In the genomic region with DNA sequence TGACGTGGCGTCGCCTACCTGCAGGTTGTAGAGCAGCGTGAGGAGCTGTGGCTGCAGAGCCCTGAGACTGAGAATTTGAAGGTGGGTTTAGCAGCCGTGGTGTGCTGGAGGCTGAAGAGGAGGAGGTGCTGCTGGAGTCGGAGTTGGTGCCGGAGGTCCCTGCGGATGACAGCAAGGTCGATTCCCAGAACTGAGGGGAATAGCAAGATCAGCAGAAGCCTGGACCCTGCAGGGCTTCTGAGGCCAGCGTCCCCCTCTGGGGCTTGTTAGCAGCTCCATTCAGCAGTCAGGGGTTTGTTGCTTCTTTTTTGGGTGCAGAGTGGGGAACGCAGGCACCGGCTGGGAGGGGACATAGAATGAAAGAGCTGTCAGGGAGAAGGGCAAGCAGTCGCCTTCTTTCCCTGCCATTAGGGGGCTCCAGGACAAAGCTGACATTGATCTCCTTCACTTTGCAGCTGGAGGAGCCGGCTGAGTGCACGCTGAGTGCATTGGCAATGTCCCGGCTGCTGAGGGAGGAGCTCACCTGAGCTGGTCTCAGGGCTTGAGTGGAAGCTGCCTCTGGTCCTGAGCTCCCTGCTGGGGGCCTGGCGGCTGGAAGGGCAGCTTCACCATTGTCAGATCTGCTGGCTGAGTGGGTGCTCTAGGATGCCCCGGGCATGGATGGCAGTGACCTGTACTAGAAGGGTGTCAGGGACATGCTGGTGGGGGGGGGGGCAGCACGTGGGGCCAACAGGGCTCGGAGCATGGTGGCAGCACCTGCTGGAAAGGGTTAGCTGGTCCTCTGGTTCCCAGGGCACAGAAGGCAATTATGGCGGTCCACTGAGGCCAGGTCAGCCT, we compare ENCODE assay signal across 8 cellular contexts. TPM values are rescaled to one million over a fixed set of nuclear protein-coding genes. Genes with fewer than 3 reads are reported as not detected.
A peak's percentile ranks its signal among the peaks of the same experiment; 100 is the strongest.
DNase-seq lines count a peak whose midpoint lies in the region; TF ChIP-seq lines count a peak whose summit lies in the region.
"Had no signal": no experiment of that assay in that cellular context is flagged by ENCODE, and none has a peak within 500 bp of the region (broad histone marks: within the 10 kb centered on the region; RNA-seq: fewer than 3 reads in every experiment).

No MANE protein-coding gene starts in this region.

- H3K27me3 ChIP-seq in osteoblast (ENCODE audit: insufficient read depth, low read length), result peaks cover 19% of the 10 kb centered on the region
- H3K27me3 ChIP-seq: ascending aorta had no signal

- H3K9me3 Mint-ChIP-seq in activated naive CD4-positive, alpha-beta T cell treated with anti-CD3 and anti-CD28 coated beads for 36 hours, result no peaks in the 10 kb centered on the region

- H3K4me1 ChIP-seq in osteoblast (ENCODE audit: insufficient read depth, low read length), result no peaks in the 10 kb centered on the region
- H3K4me1 ChIP-seq: ascending aorta had no signal

- peaks cover 14% of the 10 kb centered on the region for H3K4me1 Mint-ChIP-seq in activated naive CD4-positive, alpha-beta T cell treated with anti-CD3 and anti-CD28 coated beads for 36 hours (ENCODE audit: low read depth)

- H3K27ac ChIP-seq in osteoblast (ENCODE audit: low read depth, low read length), result no peak overlapping the region
- H3K27ac ChIP-seq: ascending aorta had no signal

- DNase-seq in GM10266 (ENCODE audit: extremely low spot score) (peak; percentile 40), MV-4-11 (lab: John Stamatoyannopoulos, UW) (peak; percentile 11), astrocyte of the spinal cord (ENCODE audit: low read depth, low spot score) (no peak), osteoblast (ENCODE audit: insufficient read length, low spot score, missing footprints) (peak; percentile 78), NCI-H446 treated with DMSO at 0.1 percent for 48 hours (lab: John Stamatoyannopoulos, UW) (no peak)
- no peak for DNase-seq in activated naive CD4-positive, alpha-beta T cell treated with anti-CD3 and anti-CD28 coated beads for 36 hours
- no peak for DNase-seq in activated naive CD4-positive, alpha-beta T cell treated with anti-CD3 and anti-CD28 coated beads, Interleukin-2, amount 50 U/mL, for 16 hours

- no peaks in the 10 kb centered on the region for H4K20me1 ChIP-seq in osteoblast (ENCODE audit: insufficient read depth, low read length)

- no peak overlapping the region for H3K4me2 ChIP-seq in osteoblast (ENCODE audit: insufficient read depth, low read length)

- TF ChIP-seq CTCF in GM10266 (IDR thresholded peaks at IDR 0.05; ENCODE audit: control insufficient read depth, insufficient read depth, low read depth, missing control alignments) (peak; percentile 26), astrocyte of the spinal cord (IDR thresholded peaks at IDR 0.05; ENCODE audit: low read depth, low read length) (peak; percentile 28), osteoblast (IDR thresholded peaks at IDR 0.05; ENCODE audit: extremely low read depth, low read depth, low read length) (peak; percentile 29)

- in situ Hi-C loops in astrocyte of the spinal cord (cut with HindIII; ENCODE audit: low sequenced_read_pairs), result no loop called here

- H3K4me3 Mint-ChIP-seq in activated naive CD4-positive, alpha-beta T cell treated with anti-CD3 and anti-CD28 coated beads for 36 hours, result no peak overlapping the region

- peaks cover 22% of the 10 kb centered on the region for H3K27me3 Mint-ChIP-seq in activated naive CD4-positive, alpha-beta T cell treated with anti-CD3 and anti-CD28 coated beads for 36 hours (ENCODE audit: low read depth)

- no peak overlapping the region for H3K27ac Mint-ChIP-seq in activated naive CD4-positive, alpha-beta T cell treated with anti-CD3 and anti-CD28 coated beads for 36 hours

- H3K4me3 ChIP-seq in astrocyte of the spinal cord (ENCODE audit: low read depth, low read length) (no peak overlapping the region), osteoblast (ENCODE audit: insufficient read depth, low read length) (no peak overlapping the region)
- H3K4me3 ChIP-seq: ascending aorta had no signal

- H3K36me3 Mint-ChIP-seq in activated naive CD4-positive, alpha-beta T cell treated with anti-CD3 and anti-CD28 coated beads for 36 hours (ENCODE audit: low read depth), result no peaks in the 10 kb centered on the region

- H2AFZ ChIP-seq in osteoblast (ENCODE audit: low read length), result no peak overlapping the region

- no peaks in the 10 kb centered on the region for H3K9me3 ChIP-seq in osteoblast (ENCODE audit: low read depth, low read length)
- H3K9me3 ChIP-seq: ascending aorta had no signal

- no peaks in the 10 kb centered on the region for H3K79me2 ChIP-seq in osteoblast (ENCODE audit: insufficient read depth, low read length)

- CTCF ChIA-PET in activated naive CD4-positive, alpha-beta T cell treated with anti-CD3 and anti-CD28 coated beads for 36 hours (lab: Charles Lee), result interaction anchor here (2.2 to 4.1 kb wide), 5 partner anchors 11 to 298 kb away, joined by 13 to 29 read pairs (median 16); no protein-coding TSS in a partner anchor

- intact Hi-C loops in activated naive CD4-positive, alpha-beta T cell treated with anti-CD3 and anti-CD28 coated beads for 36 hours (cut with micrococcal nuclease), result loop anchor here (5.0 kb wide), 1 partner anchor 49 kb away; no protein-coding TSS in a partner anchor

- H3K36me3 ChIP-seq in osteoblast (ENCODE audit: insufficient read depth, low read length), result no peaks in the 10 kb centered on the region
- H3K36me3 ChIP-seq: ascending aorta had no signal

RNA-seq across cellular contexts. Expression of gene OBP2B, which starts 20.8 kb away (rescaled TPM):
- not detected in 2 replicates for total RNA-seq in osteoblast
- total RNA-seq in activated naive CD4-positive, alpha-beta T cell treated with anti-CD3 and anti-CD28 coated beads for 36 hours, result not detected
- total RNA-seq: ascending aorta had no signal

RNA-seq across cellular contexts. Expression of gene GBGT1, which starts 24.5 kb away (rescaled TPM):
- 3.3 and 3.8 TPM in 2 replicates for total RNA-seq in osteoblast
- total RNA-seq in activated naive CD4-positive, alpha-beta T cell treated with anti-CD3 and anti-CD28 coated beads for 36 hours, result 1 to 10 TPM; 3.9 to 4.7 TPM

Comparison
In these comparisons a context has a peak if more than half of its experiments do, and no peak if none do; other contexts are left out.
1. DNase-seq: peak in GM10266 (single experiment), MV-4-11 (single experiment) and osteoblast (single experiment); none in astrocyte of the spinal cord (single experiment), NCI-H446 treated with DMSO at 0.1 percent for 48 hours (single experiment), activated naive CD4-positive, alpha-beta T cell treated with anti-CD3 and anti-CD28 coated beads for 36 hours (single experiment) and activated naive CD4-positive, alpha-beta T cell treated with anti-CD3 and anti-CD28 coated beads, Interleukin-2, amount 50 U/mL, for 16 hours (single experiment).
2. Peak in every context shown above with its lines, with median percentiles within 50 percentile points of each other: CTCF ChIP-seq.